In the genomic region with DNA sequence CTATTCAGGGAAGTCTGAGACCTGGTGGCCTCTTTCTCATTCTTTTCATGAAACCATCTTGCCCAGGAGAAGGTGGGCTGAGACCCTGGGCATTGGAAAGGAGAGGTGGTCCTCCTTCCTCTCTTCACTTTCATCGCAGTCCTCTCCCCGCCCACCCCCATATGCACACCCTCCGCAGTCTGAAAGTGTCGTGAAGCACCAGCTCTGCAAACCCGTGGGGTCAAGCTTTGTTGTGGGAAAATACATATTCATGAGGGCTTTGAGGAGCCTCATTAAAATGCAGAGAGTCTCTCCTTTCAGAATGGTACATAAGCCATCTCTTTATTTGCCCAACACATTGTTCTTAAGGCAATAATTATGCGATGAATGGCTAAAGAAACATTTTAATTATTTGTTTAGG, we compare ENCODE assay signal across 19 cellular contexts.
DNase-seq lines count a peak whose midpoint lies in the region; ATAC-seq, FAIRE-seq and TF ChIP-seq lines count a peak whose summit lies in the region.
"Had no signal": no experiment of that assay in that cellular context is flagged by ENCODE, and none has a peak within 500 bp of the region (broad histone marks: within the 10 kb centered on the region; RNA-seq: fewer than 3 reads in every experiment).

No MANE protein-coding gene starts in this region.

- H3K27me3 ChIP-seq in astrocyte (ENCODE audit: insufficient read depth, low read length) (peaks cover 2% of the 10 kb centered on the region), MM.1S (replicated peaks; ENCODE audit: insufficient read depth, low read length) (no peaks in the 10 kb centered on the region)
- H3K27me3 ChIP-seq: upper lobe of left lung had no signal

- H3K27me3 Mint-ChIP-seq in activated T-cell treated with anti-CD3 and anti-CD28 coated beads, Interleukin-2, amount 50 U/mL, for 24 hours: no peaks in the 10 kb centered on the region
- H3K27me3 Mint-ChIP-seq in activated T-cell treated with anti-CD3 and anti-CD28 coated beads, Interleukin-2, amount 50 U/mL, for 4 hours (ENCODE audit: low read depth): no peaks in the 10 kb centered on the region
- H3K27me3 Mint-ChIP-seq in astrocyte (ENCODE audit: low read depth, unreplicated experiment): no peaks in the 10 kb centered on the region
- H3K27me3 Mint-ChIP-seq: activated B cell treated with CpG ODN at 0.5 μM for 24 hours; activated naive CD4-positive, alpha-beta T cell treated with anti-CD3 and anti-CD28 coated beads, Interleukin-2, amount 10 ng/mL, durations not matched to agents 7 days and 5 days; CD4-positive, CD25-positive, alpha-beta regulatory T cell had no signal

- H3K36me3 ChIP-seq in astrocyte (ENCODE audit: insufficient read depth, low read length) (no peaks in the 10 kb centered on the region), MM.1S (replicated peaks; ENCODE audit: insufficient read depth, low read length) (no peaks in the 10 kb centered on the region)
- H3K36me3 ChIP-seq: upper lobe of left lung had no signal

- no peak for DNase-seq in activated T-cell treated with anti-CD3 and anti-CD28 coated beads, Interleukin-2, amount 50 U/mL, for 24 hours
- no peak for DNase-seq in activated T-cell treated with anti-CD3 and anti-CD28 coated beads, Interleukin-2, amount 50 U/mL, for 4 hours
- no peak for DNase-seq in astrocyte (ENCODE audit: low read depth)
- peak; percentile 84 for DNase-seq in medulla oblongata (ENCODE audit: extremely low spot score)
- DNase-seq in MM.1S: no peak
- no peak for DNase-seq in ecto neural progenitor cell (ENCODE audit: low spot score)
- no peak for DNase-seq in stimulated activated CD4-positive, alpha-beta T cell treated with anti-CD3 and anti-CD28 coated beads, Interleukin-12 subunit alpha, Interleukin-12 subunit beta, amount 100 ng/mL, for 4 hours
- DNase-seq: activated B cell treated with CpG ODN at 0.5 μM for 24 hours; activated naive CD4-positive, alpha-beta T cell treated with anti-CD3 and anti-CD28 coated beads, Interleukin-2, amount 10 ng/mL, durations not matched to agents 7 days and 5 days; CD4-positive, CD25-positive, alpha-beta regulatory T cell; effector memory CD4-positive, alpha-beta T cell; NCI-H1105 treated with DMSO at 0.1 percent for 48 hours; small intestine had no signal

- H3K79me2 ChIP-seq in astrocyte (ENCODE audit: insufficient read depth, low read length) (no peaks in the 10 kb centered on the region), MM.1S (ENCODE audit: low read length) (no peaks in the 10 kb centered on the region)

- H3K4me3 ChIP-seq in astrocyte (ENCODE audit: insufficient read depth, low read depth, low read length): no peak overlapping the region
- no peak overlapping the region for H3K4me3 ChIP-seq in MM.1S (ENCODE audit: low read length)
- H3K4me3 ChIP-seq: upper lobe of left lung had no signal

- peak overlapping the region; percentile 16 for H3K4me3 Mint-ChIP-seq in activated T-cell treated with anti-CD3 and anti-CD28 coated beads, Interleukin-2, amount 50 U/mL, for 24 hours
- H3K4me3 Mint-ChIP-seq in activated T-cell treated with anti-CD3 and anti-CD28 coated beads, Interleukin-2, amount 50 U/mL, for 4 hours: no peak overlapping the region
- H3K4me3 Mint-ChIP-seq in astrocyte (ENCODE audit: unreplicated experiment): no peak overlapping the region
- H3K4me3 Mint-ChIP-seq: activated B cell treated with CpG ODN at 0.5 μM for 24 hours; activated naive CD4-positive, alpha-beta T cell treated with anti-CD3 and anti-CD28 coated beads, Interleukin-2, amount 10 ng/mL, durations not matched to agents 7 days and 5 days; CD4-positive, CD25-positive, alpha-beta regulatory T cell; stimulated activated memory B cell treated with anti-CD40 and anti-IgM and Interleukin-4, amounts not matched to agents 10 μg/mL and 1 μg/mL and 100 μg/mL, for 72 hours; T-helper 1 cell treated with Interleukin-12 subunit alpha and Interleukin-12 subunit beta and Interleukin-4 antibody, amounts not matched to agents 30 μg/mL and 1 μg/mL, for 36 hours had no signal

- no peak overlapping the region for H3K9ac ChIP-seq in astrocyte (ENCODE audit: low read length)
- no peak overlapping the region for H3K9ac ChIP-seq in MM.1S (ENCODE audit: low read length)
- H3K9ac ChIP-seq: KMS-11 had no signal

- H3K9me3 ChIP-seq in astrocyte (ENCODE audit: insufficient read depth, low read depth, low read length): no peaks in the 10 kb centered on the region
- H3K9me3 ChIP-seq in MM.1S (replicated peaks; ENCODE audit: insufficient read depth, low read length): no peaks in the 10 kb centered on the region
- H3K9me3 ChIP-seq: upper lobe of left lung had no signal

- H3K36me3 Mint-ChIP-seq in activated T-cell treated with anti-CD3 and anti-CD28 coated beads, Interleukin-2, amount 50 U/mL, for 24 hours (ENCODE audit: low read depth): peaks cover 24% of the 10 kb centered on the region
- peaks cover 4% of the 10 kb centered on the region for H3K36me3 Mint-ChIP-seq in activated T-cell treated with anti-CD3 and anti-CD28 coated beads, Interleukin-2, amount 50 U/mL, for 4 hours (ENCODE audit: insufficient read depth)
- peaks cover 4% of the 10 kb centered on the region for H3K36me3 Mint-ChIP-seq in astrocyte (ENCODE audit: low read depth, unreplicated experiment)
- H3K36me3 Mint-ChIP-seq: stimulated activated memory B cell treated with anti-CD40 and anti-IgM and Interleukin-4, amounts not matched to agents 10 μg/mL and 1 μg/mL and 100 μg/mL, for 72 hours had no signal

- H3K4me1 Mint-ChIP-seq in activated T-cell treated with anti-CD3 and anti-CD28 coated beads, Interleukin-2, amount 50 U/mL, for 24 hours (ENCODE audit: low read depth): peaks cover 50% of the 10 kb centered on the region
- peaks cover 40% of the 10 kb centered on the region for H3K4me1 Mint-ChIP-seq in activated T-cell treated with anti-CD3 and anti-CD28 coated beads, Interleukin-2, amount 50 U/mL, for 4 hours (ENCODE audit: low read depth)
- H3K4me1 Mint-ChIP-seq in astrocyte (ENCODE audit: low read depth, unreplicated experiment): peaks cover 12% of the 10 kb centered on the region
- H3K4me1 Mint-ChIP-seq: activated B cell treated with CpG ODN at 0.5 μM for 24 hours; stimulated activated memory B cell treated with anti-CD40 and anti-IgM and Interleukin-4, amounts not matched to agents 10 μg/mL and 1 μg/mL and 100 μg/mL, for 72 hours had no signal

- TF ChIP-seq CTCF in astrocyte (IDR thresholded peaks at IDR 0.05; ENCODE audit: insufficient read depth, low read depth, low read length) (no peak), MM.1S (IDR thresholded peaks at IDR 0.05; ENCODE audit: low read length) (no peak)

- H3F3A ChIP-seq in MM.1S (ENCODE audit: insufficient read depth, low read length): no peaks in the 10 kb centered on the region

- no peaks in the 10 kb centered on the region for H3K9me2 ChIP-seq in MM.1S (replicated peaks; ENCODE audit: insufficient read depth, low read length)

- H4K20me1 ChIP-seq in astrocyte (ENCODE audit: insufficient read depth, low read length) (no peaks in the 10 kb centered on the region), MM.1S (ENCODE audit: insufficient read depth, low read length) (no peaks in the 10 kb centered on the region)

- H3K27ac ChIP-seq in astrocyte (ENCODE audit: low read depth, low read length): no peak overlapping the region
- H3K27ac ChIP-seq in MM.1S (ENCODE audit: low read length): no peak overlapping the region
- H3K27ac ChIP-seq: KMS-11, upper lobe of left lung had no signal

- no peaks in the 10 kb centered on the region for H3K9me3 Mint-ChIP-seq in activated T-cell treated with anti-CD3 and anti-CD28 coated beads, Interleukin-2, amount 50 U/mL, for 24 hours
- H3K9me3 Mint-ChIP-seq in activated T-cell treated with anti-CD3 and anti-CD28 coated beads, Interleukin-2, amount 50 U/mL, for 4 hours: no peaks in the 10 kb centered on the region
- H3K9me3 Mint-ChIP-seq in astrocyte (ENCODE audit: unreplicated experiment): no peaks in the 10 kb centered on the region
- H3K9me3 Mint-ChIP-seq: activated B cell treated with CpG ODN at 0.5 μM for 24 hours; activated naive CD4-positive, alpha-beta T cell treated with anti-CD3 and anti-CD28 coated beads, Interleukin-2, amount 10 ng/mL, durations not matched to agents 7 days and 5 days; CD4-positive, CD25-positive, alpha-beta regulatory T cell; stimulated activated memory B cell treated with anti-CD40 and anti-IgM and Interleukin-4, amounts not matched to agents 10 μg/mL and 1 μg/mL and 100 μg/mL, for 72 hours; T-helper 1 cell treated with Interleukin-12 subunit alpha and Interleukin-12 subunit beta and Interleukin-4 antibody, amounts not matched to agents 30 μg/mL and 1 μg/mL, for 36 hours had no signal

- ATAC-seq in activated T-cell treated with anti-CD3 and anti-CD28 coated beads, Interleukin-2, amount 50 U/mL, for 4 hours: no peak
- ATAC-seq in HG03571 (IDR thresholded peaks at IDR 0.05; ENCODE audit: unreplicated experiment): no peak
- ATAC-seq: left lobe of liver; stimulated activated memory B cell treated with anti-CD40 and anti-IgM and Interleukin-4, amounts not matched to agents 10 μg/mL and 1 μg/mL and 100 μg/mL, for 72 hours had no signal

- no peak for FAIRE-seq in astrocyte (lab: Jason Lieb, UNC)
- FAIRE-seq: small intestine had no signal

- peak overlapping the region; percentile 58 for H3K27ac Mint-ChIP-seq in activated T-cell treated with anti-CD3 and anti-CD28 coated beads, Interleukin-2, amount 50 U/mL, for 24 hours
- no peak overlapping the region for H3K27ac Mint-ChIP-seq in astrocyte (ENCODE audit: unreplicated experiment)
- H3K27ac Mint-ChIP-seq: activated B cell treated with CpG ODN at 0.5 μM for 24 hours; activated naive CD4-positive, alpha-beta T cell treated with anti-CD3 and anti-CD28 coated beads, Interleukin-2, amount 10 ng/mL, durations not matched to agents 7 days and 5 days; stimulated activated memory B cell treated with anti-CD40 and anti-IgM and Interleukin-4, amounts not matched to agents 10 μg/mL and 1 μg/mL and 100 μg/mL, for 72 hours; T-helper 1 cell treated with Interleukin-12 subunit alpha and Interleukin-12 subunit beta and Interleukin-4 antibody, amounts not matched to agents 30 μg/mL and 1 μg/mL, for 36 hours had no signal

- H3K4me1 ChIP-seq in astrocyte (ENCODE audit: insufficient read depth, low read length) (peaks cover 8% of the 10 kb centered on the region), MM.1S (ENCODE audit: low read length) (no peaks in the 10 kb centered on the region)
- H3K4me1 ChIP-seq: upper lobe of left lung had no signal

- H3K4me2 ChIP-seq in astrocyte (ENCODE audit: low read length) (peak overlapping the region; percentile 28), MM.1S (ENCODE audit: low read depth, low read length) (no peak overlapping the region)
- H3K4me2 ChIP-seq: KMS-11 had no signal

- H2AFZ ChIP-seq in astrocyte (ENCODE audit: low read depth, low read length) (no peak overlapping the region), MM.1S (ENCODE audit: low read length) (no peak overlapping the region)
